8 cellular contexts compared by ENCODE assay signal in genomic region chr11:68423481-68423880, GRCh38.
"Had no signal": no experiment of that assay in that cellular context is flagged by ENCODE, and none has a peak within 500 bp of the region (broad histone marks: within the 10 kb centered on the region; RNA-seq: fewer than 3 reads in every experiment).

No MANE protein-coding gene starts in this region.

- FAIRE-seq: HepG2 had no signal

- H3K4me2 ChIP-seq: GM23338 had no signal

- H3K27ac Mint-ChIP-seq: GM23338, HFFc6 had no signal

- H3K36me3 Mint-ChIP-seq: IgD-negative memory B cell had no signal

- H3K27ac ChIP-seq: HL-60 had no signal

- H3K4me1 Mint-ChIP-seq: GM23338, IgD-negative memory B cell had no signal

- H3K4me3 ChIP-seq: GM23338, HAP-1 had no signal

- H3K4me1 ChIP-seq: HAP-1 had no signal

- H2AFZ ChIP-seq: GM23338 had no signal

- H3K4me3 Mint-ChIP-seq: GM23338, HFFc6, IgD-negative memory B cell had no signal

- H3K9me3 ChIP-seq: HAP-1 had no signal

- H3K27me3 Mint-ChIP-seq: IgD-negative memory B cell had no signal

- DNase-seq: H7, HFFc6, KBM-7 had no signal
